ENCODE assay signal across 14 cellular contexts in genomic region chr9:68574150-68574549, GRCh38. TPM values are rescaled to one million over a fixed set of nuclear protein-coding genes. Genes with fewer than 3 reads are reported as not detected.
DNase-seq lines count a peak whose midpoint lies in the region; ATAC-seq, FAIRE-seq and TF ChIP-seq lines count a peak whose summit lies in the region.
"Had no signal": no experiment of that assay in that cellular context is flagged by ENCODE, and none has a peak within 500 bp of the region (broad histone marks: within the 10 kb centered on the region; RNA-seq: fewer than 3 reads in every experiment).

No MANE protein-coding gene starts in this region.

- intact Hi-C loops in MCF 10A (cut with micrococcal nuclease) (no loop called here), breast epithelium (cut with DNase I; ENCODE audit: low total_unique reads) (loop anchor here (5.0 kb wide), 1 partner anchor 508 kb away; no protein-coding TSS in a partner anchor), tibial artery (cut with DNase I; ENCODE audit: low total_unique reads) (no loop called here)

- peaks cover 78% of the 10 kb centered on the region for H3K27me3 Mint-ChIP-seq in MCF 10A (ENCODE audit: insufficient read depth, unreplicated experiment)

- H3K9me3 ChIP-seq in breast epithelium (no peaks in the 10 kb centered on the region), tibial artery (no peaks in the 10 kb centered on the region), small intestine (ENCODE audit: control insufficient read depth, low read depth) (no peaks in the 10 kb centered on the region)

- no peak overlapping the region for H3K4me3 Mint-ChIP-seq in MCF 10A (ENCODE audit: unreplicated experiment)

- no peaks in the 10 kb centered on the region for H3K36me3 Mint-ChIP-seq in MCF 10A (ENCODE audit: insufficient read depth, unreplicated experiment)

- DNase-seq in MCF 10A (ENCODE audit: unreplicated experiment) (no peak), breast epithelium (ENCODE audit: low spot score in 2 of 2) (no peak), NAMALWA (ENCODE audit: low spot score) (peak; percentile 30), tibial artery (no peak), small intestine (no peak), medulla oblongata (ENCODE audit: extremely low spot score) (no peak)
- DNase-seq: activated CD8-positive, alpha-beta memory T cell treated with anti-CD3 and anti-CD28 coated beads for 24 hours; activated naive CD4-positive, alpha-beta T cell treated with Interleukin-2 at 50 U/mL for 16 hours; T-helper 9 cell had no signal

- H3K4me3 ChIP-seq in breast epithelium (no peak overlapping the region), tibial artery (no peak overlapping the region), small intestine (ENCODE audit: low read depth in 1 of 2, low read length in 2 of 2) (no peak overlapping the region)

- peak; percentile 13 for TF ChIP-seq CTCF in MCF 10A (IDR thresholded peaks at IDR 0.05; ENCODE audit: unreplicated experiment)
- TF ChIP-seq CTCF in breast epithelium (IDR thresholded peaks at IDR 0.05) = no peak
- peak; percentile 28 to 30 for TF ChIP-seq CTCF in tibial artery (IDR thresholded peaks at IDR 0.05)

- POLR2A ChIA-PET in MCF 10A (lab: Yijun Ruan, JAX) = interaction anchor here (1.5 kb wide), 1 partner anchor 59 kb away, joined by 3 read pairs; no protein-coding TSS in a partner anchor

- no peaks in the 10 kb centered on the region for H3K4me1 Mint-ChIP-seq in MCF 10A (ENCODE audit: insufficient read depth, unreplicated experiment)

- BruUV-seq in MCF 10A (replicated peaks; lab: Mats Ljungman, UMichigan) = no TSS peak

- H3K4me1 ChIP-seq in breast epithelium (no peaks in the 10 kb centered on the region), tibial artery (no peaks in the 10 kb centered on the region), small intestine (ENCODE audit: control insufficient read depth in 2 of 2, insufficient read depth in 1 of 2, low read depth in 1 of 2, low read length in 1 of 2) (no peaks in the 10 kb centered on the region)

- no peak for TF ChIP-seq POLR2A in breast epithelium (IDR thresholded peaks at IDR 0.05)

- WGBS in small intestine, 3 donors = 53 to 61% (median 61%) methylated on average over 3 of the region's 3 CpGs

- no peaks in the 10 kb centered on the region for H3K36me3 ChIP-seq in breast epithelium
- no peaks in the 10 kb centered on the region for H3K36me3 ChIP-seq in tibial artery
- H3K36me3 ChIP-seq in small intestine (ENCODE audit: control insufficient read depth in 2 of 2, insufficient read depth in 2 of 2, low read length in 2 of 2) = no peaks in the 10 kb centered on the region

- no peak overlapping the region for H3K27ac Mint-ChIP-seq in MCF 10A (ENCODE audit: low read depth, unreplicated experiment)

- CTCF ChIA-PET in MCF 10A (lab: Yijun Ruan, JAX) = interaction anchor here (1.1 to 3.8 kb wide), 8 partner anchors 9 to 231 kb away, joined by 3 to 37 read pairs (median 10); no protein-coding TSS in a partner anchor

- H3K27ac ChIP-seq in breast epithelium (no peak overlapping the region), tibial artery (no peak overlapping the region), small intestine (ENCODE audit: low read depth in 1 of 2, low read length in 1 of 2) (no peak overlapping the region)

- H3K27me3 ChIP-seq in breast epithelium = no peaks in the 10 kb centered on the region
- no peaks in the 10 kb centered on the region for H3K27me3 ChIP-seq in tibial artery
- H3K27me3 ChIP-seq in small intestine (ENCODE audit: control insufficient read depth in 2 of 2, insufficient read depth in 2 of 2, low read length in 2 of 2) = no peaks in the 10 kb centered on the region

- peak; percentile 50 for FAIRE-seq in endometrium (lab: Jason Lieb, UNC)
- no peak for FAIRE-seq in small intestine (lab: Jason Lieb, UNC)
- FAIRE-seq: colon, RCC 7860, urothelium cell line had no signal

- H3K9me3 Mint-ChIP-seq in MCF 10A (ENCODE audit: unreplicated experiment) = no peaks in the 10 kb centered on the region

- no peak for ATAC-seq in GM21390 (IDR thresholded peaks at IDR 0.05; ENCODE audit: unreplicated experiment)

RNA-seq across cellular contexts. Expression of gene TMEM252, which starts 33.5 kb away (rescaled TPM):
- total RNA-seq in MCF 10A (2022) = not detected in 2 replicates
- not detected for total RNA-seq in breast epithelium
- polyA plus RNA-seq in small intestine = under 1 TPM in 2 of 3 donors, not detected in 1; 0.10 to 0.89 TPM

Comparison
In these comparisons a context has a peak if more than half of its experiments do, and no peak if none do; other contexts are left out.
1. CTCF ChIP-seq: peak in MCF 10A (single experiment) and tibial artery (2 of 2); none in breast epithelium (0 of 3).